In the genomic region with DNA sequence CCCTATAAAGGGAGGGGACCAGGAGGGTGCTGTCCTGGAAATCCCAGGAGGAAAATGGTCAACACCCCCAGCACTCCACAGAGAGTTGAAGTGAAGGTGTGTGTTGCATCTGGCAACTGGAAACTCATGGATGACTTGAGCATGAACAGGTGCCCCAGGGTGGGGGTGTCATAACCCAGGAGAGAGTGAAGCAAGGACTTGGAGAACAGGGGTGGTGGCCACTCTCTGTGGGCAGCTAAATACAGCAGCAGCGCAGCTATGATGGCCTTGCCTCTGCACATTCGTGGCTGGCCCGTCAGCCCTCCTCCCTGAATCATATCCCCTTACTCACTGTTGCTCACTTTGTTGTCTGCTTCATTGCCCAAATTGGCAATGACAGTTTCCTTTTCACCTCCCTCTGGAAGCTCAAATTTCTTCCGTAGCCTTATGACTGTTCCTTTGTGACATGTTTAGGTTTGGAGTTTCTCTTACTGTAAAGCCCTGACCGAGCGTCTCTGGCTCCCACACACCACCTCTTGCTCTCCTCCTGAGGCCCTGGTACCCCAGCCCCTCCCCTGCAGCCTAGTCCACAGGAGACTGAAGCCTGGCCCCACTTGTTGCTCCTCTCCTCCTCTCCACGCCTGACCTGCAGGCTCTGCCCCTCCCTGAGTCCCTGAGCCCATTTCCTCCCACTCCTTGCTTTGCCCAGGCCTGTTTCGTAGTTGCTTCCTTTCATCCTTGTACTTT, we compare ENCODE assay signal across 9 cellular contexts.
DNase-seq lines count a peak whose midpoint lies in the region; ATAC-seq and TF ChIP-seq lines count a peak whose summit lies in the region.
"Had no signal": no experiment of that assay in that cellular context is flagged by ENCODE, and none has a peak within 500 bp of the region (broad histone marks: within the 10 kb centered on the region; RNA-seq: fewer than 3 reads in every experiment).

No MANE protein-coding gene starts in this region.

- H2BK15ac ChIP-seq in neuronal stem cell (ENCODE audit: low read length), result no peak overlapping the region

- no peaks in the 10 kb centered on the region for H3K79me1 ChIP-seq in neuronal stem cell (ENCODE audit: low read depth, low read length)

- H4K91ac ChIP-seq in neuronal stem cell (ENCODE audit: low read depth, low read length, poor library complexity), result no peak overlapping the region

- no peak overlapping the region for H3K23ac ChIP-seq in neuronal stem cell (ENCODE audit: low read depth, low read length, poor library complexity)

- ATAC-seq in HG02973 (IDR thresholded peaks at IDR 0.05; ENCODE audit: unreplicated experiment), result no peak
- no peak for ATAC-seq in GM21717 (IDR thresholded peaks at IDR 0.05; ENCODE audit: unreplicated experiment)

- H3K9me3 ChIP-seq in neuronal stem cell (replicated peaks in 1 of 2; ENCODE audit: control insufficient read depth in 2 of 2, insufficient read depth in 1 of 2, low read depth in 1 of 2, low read length in 2 of 2), result no peaks in the 10 kb centered on the region

- H3K14ac ChIP-seq in neuronal stem cell (ENCODE audit: low read length), result no peak overlapping the region

- H3K27me3 ChIP-seq in neuronal stem cell (ENCODE audit: control insufficient read depth in 3 of 3, insufficient read depth in 3 of 3, low read depth in 1 of 3, low read length in 3 of 3), result no peaks in the 10 kb centered on the region

- DNase-seq in AG10803 (ENCODE audit: low read depth), result peak; percentile 43
- peak; percentile 77 for DNase-seq in KBM-7
- no peak for DNase-seq in coronary artery (ENCODE audit: low spot score)
- DNase-seq in neuronal stem cell (ENCODE audit: low spot score), result no peak
- no peak for DNase-seq in NCI-H187 treated with DMSO at 0.1 percent for 48 hours (lab: John Stamatoyannopoulos, UW)
- no peak for DNase-seq in COLO829 (ENCODE audit: low spot score)
- DNase-seq: NCI-H1436 had no signal

- H3K18ac ChIP-seq in neuronal stem cell (ENCODE audit: low read length), result peak overlapping the region; percentile 32

- H2BK120ac ChIP-seq in neuronal stem cell (ENCODE audit: low read depth, low read length), result no peak overlapping the region

- H3K4me1 ChIP-seq in neuronal stem cell (ENCODE audit: control insufficient read depth in 2 of 2, insufficient read depth in 1 of 2, low read depth in 1 of 2, low read length in 2 of 2), result peaks cover 9 to 16% of the 10 kb centered on the region in 2 donors

- H3K4ac ChIP-seq in neuronal stem cell (ENCODE audit: low read length), result no peak overlapping the region

- no peak overlapping the region for H2BK5ac ChIP-seq in neuronal stem cell (ENCODE audit: low read length)

- no peak overlapping the region for H3K4me2 ChIP-seq in neuronal stem cell (ENCODE audit: insufficient read depth, low read length, poor library complexity, severe bottlenecking)

- no peak overlapping the region for H4K8ac ChIP-seq in neuronal stem cell (ENCODE audit: low read depth, low read length)

- H2AFZ ChIP-seq in neuronal stem cell (ENCODE audit: low read length), result peak overlapping the region; percentile 50

- no CpG with 5 or more reads among the region's 8 CpGs for WGBS in neuronal stem cell (ENCODE audit: extremely low coverage in 2 of 2, insufficient read length in 2 of 2, insufficient replicate concordance in 1 of 2), 2 donors

- TF ChIP-seq CTCF in AG10803 (conservative IDR thresholded peaks at IDR 0.05; ENCODE audit: low read length) (no peak), coronary artery (IDR thresholded peaks at IDR 0.05) (no peak)

- in situ Hi-C loops in KBM-7 (cut with MboI; ENCODE audit: low pct_unique_long_range_greater_than_20kb, low sequenced_read_pairs), result no loop called here

- H3K4me3 ChIP-seq in AG10803 (ENCODE audit: low read length), result peak overlapping the region; percentile 16
- peak overlapping the region; percentile 41 for H3K4me3 ChIP-seq in coronary artery
- H3K4me3 ChIP-seq in neuronal stem cell (ENCODE audit: low read length in 2 of 2), result no peak overlapping the region

- no peak overlapping the region for H2BK12ac ChIP-seq in neuronal stem cell (ENCODE audit: low read length)

- H2AK5ac ChIP-seq in neuronal stem cell (ENCODE audit: low read depth, low read length), result no peak overlapping the region

- no peak overlapping the region for H3K9ac ChIP-seq in neuronal stem cell (ENCODE audit: low read depth, low read length, poor library complexity)

- peak overlapping the region; percentile 44 to 69 for H3K27ac ChIP-seq in coronary artery
- no peak overlapping the region for H3K27ac ChIP-seq in neuronal stem cell (replicated peaks; ENCODE audit: low read length)

- no peaks in the 10 kb centered on the region for H3K36me3 ChIP-seq in neuronal stem cell (replicated peaks in 1 of 2; ENCODE audit: control insufficient read depth in 2 of 2, insufficient read depth in 2 of 2, low read length in 2 of 2)

Comparison
In these comparisons a context has a peak if more than half of its experiments do, and no peak if none do; other contexts are left out.
1. DNase-seq: peak in AG10803 (single experiment) and KBM-7 (single experiment); none in coronary artery (single experiment), neuronal stem cell (single experiment), NCI-H187 treated with DMSO at 0.1 percent for 48 hours (single experiment) and COLO829 (single experiment).
2. H3K4me3 ChIP-seq: peak in AG10803 (single experiment) and coronary artery (single experiment); none in neuronal stem cell (0 of 2).